In the genomic region with DNA sequence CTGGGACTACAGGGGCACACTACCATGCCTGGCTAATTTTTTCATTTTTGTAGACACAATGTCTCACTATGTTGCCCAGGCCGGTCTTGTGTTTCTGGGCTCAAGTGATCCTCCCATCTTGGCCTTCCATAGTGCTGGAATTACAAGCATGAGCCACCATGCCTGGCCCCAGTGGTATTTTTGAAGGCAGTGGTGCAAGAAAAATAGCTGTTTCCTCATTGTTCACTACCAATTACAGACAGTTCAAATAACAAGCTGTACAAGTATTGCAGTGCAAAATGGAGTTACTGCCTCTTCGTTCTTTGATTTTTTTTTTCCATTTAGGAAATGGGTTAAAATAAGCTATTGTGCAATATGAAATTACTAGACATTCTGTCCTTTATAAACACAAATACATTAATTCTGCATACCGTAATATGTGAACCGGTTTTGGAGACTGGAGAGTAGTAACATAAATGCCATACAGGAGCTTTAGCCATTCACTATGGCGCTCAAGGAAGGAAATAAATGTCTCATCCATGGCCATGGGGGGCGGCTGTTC, we compare ENCODE assay signal across 30 cellular contexts.
"Had no signal": no experiment of that assay in that cellular context is flagged by ENCODE, and none has a peak within 500 bp of the region (broad histone marks: within the 10 kb centered on the region; RNA-seq: fewer than 3 reads in every experiment).

No MANE protein-coding gene starts in this region.

- DNase-seq: naive thymus-derived CD4-positive, alpha-beta T cell; natural killer cell; occipital lobe; pancreas; retina; spleen; stimulated activated CD4-positive, alpha-beta T cell treated with anti-CD3 and anti-CD28 coated beads, Interleukin-12 subunit alpha, Interleukin-12 subunit beta, amount 100 ng/mL, for 4 hours; stimulated activated CD4-positive, alpha-beta T cell treated with anti-CD3 and anti-CD28 coated beads, Interleukin-1b, Interleukin-23, amount 100 ng/mL, for 48 hours; stimulated activated CD4-positive, alpha-beta T cell treated with anti-CD3 and anti-CD28 coated beads, Interleukin-4, amount 100 ng/mL, for 1 hour; stimulated activated CD4-positive, alpha-beta T cell treated with anti-CD3 and anti-CD28 coated beads, Interleukin-4, amount 100 ng/mL, for 4 hours; stimulated activated CD8-positive, alpha-beta memory T cell treated with anti-CD3 and anti-CD28 coated beads, Interleukin-4, amount 100 ng/mL, for 48 hours; stimulated activated naive CD4-positive, alpha-beta T cell; stimulated activated naive CD8-positive, alpha-beta T cell treated with anti-CD3 and anti-CD28 coated beads, Interleukin-15, amount 100 ng/mL, for 72 hours; stimulated activated naive CD8-positive, alpha-beta T cell treated with anti-CD3 and anti-CD28 coated beads, Interleukin-15, Interleukin-2, amounts not matched to agents 100 U/mL and 50 U/mL, for 24 hours; substantia nigra; testis; tibial artery; transverse colon; upper lobe of left lung had no signal

- ATAC-seq: naive thymus-derived CD4-positive, alpha-beta T cell; natural killer cell; pancreas; sciatic nerve; stimulated activated memory B cell treated with anti-CD40 and anti-IgM and Interleukin-4, amounts not matched to agents 10 μg/mL and 1 μg/mL and 100 μg/mL, for 72 hours; stimulated activated naive CD8-positive, alpha-beta T cell treated with anti-CD3 and anti-CD28 coated beads, Interleukin-15, amount 100 ng/mL, for 72 hours; stimulated activated naive CD8-positive, alpha-beta T cell treated with anti-CD3 and anti-CD28 coated beads, Interleukin-15, Interleukin-2, amounts not matched to agents 100 U/mL and 50 U/mL, for 24 hours had no signal

- H2AFZ ChIP-seq: neural progenitor cell had no signal

- H3K9me3 Mint-ChIP-seq: natural killer cell; nephron; neural progenitor cell; stimulated activated memory B cell treated with anti-CD40 and anti-IgM and Interleukin-4, amounts not matched to agents 10 μg/mL and 1 μg/mL and 100 μg/mL, for 72 hours; stimulated activated naive CD8-positive, alpha-beta T cell treated with anti-CD3 and anti-CD28 coated beads, Interleukin-15, amount 100 ng/mL, for 72 hours had no signal

- H3K9ac ChIP-seq: neural progenitor cell had no signal

- H3K4me1 Mint-ChIP-seq: nephron, neural progenitor cell had no signal

- H3K4me3 ChIP-seq: neural progenitor cell, pancreas, prostate gland, right atrium auricular region, skin epidermis, smooth muscle cell, spleen, suprapubic skin, testis, tibial artery, transverse colon, upper lobe of left lung, vagina had no signal

- H3K4me3 Mint-ChIP-seq: naive thymus-derived CD4-positive, alpha-beta T cell; natural killer cell; nephron; neural progenitor cell; stimulated activated memory B cell treated with anti-CD40 and anti-IgM and Interleukin-4, amounts not matched to agents 10 μg/mL and 1 μg/mL and 100 μg/mL, for 72 hours; stimulated activated naive CD8-positive, alpha-beta T cell treated with anti-CD3 and anti-CD28 coated beads, Interleukin-15, amount 100 ng/mL, for 72 hours had no signal

- H3K27ac ChIP-seq: neural progenitor cell, pancreas, prostate gland, right atrium auricular region, skin epidermis, spleen, suprapubic skin, testis, tibial artery, transverse colon, upper lobe of left lung, vagina had no signal

- H3K36me3 Mint-ChIP-seq: natural killer cell; neural progenitor cell; stimulated activated memory B cell treated with anti-CD40 and anti-IgM and Interleukin-4, amounts not matched to agents 10 μg/mL and 1 μg/mL and 100 μg/mL, for 72 hours had no signal

- H3K27ac Mint-ChIP-seq: naive thymus-derived CD4-positive, alpha-beta T cell; natural killer cell; nephron; neural progenitor cell; stimulated activated memory B cell treated with anti-CD40 and anti-IgM and Interleukin-4, amounts not matched to agents 10 μg/mL and 1 μg/mL and 100 μg/mL, for 72 hours; stimulated activated naive CD8-positive, alpha-beta T cell treated with anti-CD3 and anti-CD28 coated beads, Interleukin-15, amount 100 ng/mL, for 72 hours had no signal

- H3K4me2 ChIP-seq: neural progenitor cell, smooth muscle cell had no signal

- H3K4me1 ChIP-seq: neural progenitor cell, pancreas, prostate gland, transverse colon had no signal

- FAIRE-seq: pancreas, urothelium cell line had no signal

- H3K27me3 ChIP-seq: pancreas, right atrium auricular region, suprapubic skin, testis, tibial artery, upper lobe of left lung, vagina had no signal

- H3K36me3 ChIP-seq: neural progenitor cell, pancreas, prostate gland, right atrium auricular region, spleen, suprapubic skin, tibial artery, transverse colon, upper lobe of left lung, vagina had no signal

- H3K9me3 ChIP-seq: pancreas, prostate gland, right atrium auricular region, spleen, suprapubic skin, testis, tibial artery, transverse colon, upper lobe of left lung, vagina had no signal
